In genomic region chr13:78712866-78713265, GRCh38 we compare ENCODE assay signal across 24 cellular contexts. TPM values are rescaled to one million over a fixed set of nuclear protein-coding genes. Genes with fewer than 3 reads are reported as not detected.
DNase-seq lines count a peak whose midpoint lies in the region; ATAC-seq and TF ChIP-seq lines count a peak whose summit lies in the region.
"Had no signal": no experiment of that assay in that cellular context is flagged by ENCODE, and none has a peak within 500 bp of the region (broad histone marks: within the 10 kb centered on the region; RNA-seq: fewer than 3 reads in every experiment).

No MANE protein-coding gene starts in this region.

- H3K9ac ChIP-seq in endodermal cell (ENCODE audit: extremely low read depth, low read length, poor library complexity, severe bottlenecking): no peak overlapping the region

- no peak overlapping the region for H3K27ac Mint-ChIP-seq in endodermal cell
- H3K27ac Mint-ChIP-seq: CD14-positive monocyte; CD8-positive, alpha-beta memory T cell; T-cell had no signal

- H3K4me3 ChIP-seq in endodermal cell (ENCODE audit: low read length): no peak overlapping the region
- H3K4me3 ChIP-seq: K562, PC-9, SJCRH30 had no signal

- no peaks in the 10 kb centered on the region for H3K4me1 ChIP-seq in endodermal cell (ENCODE audit: control insufficient read depth, insufficient read depth, low read length)
- H3K4me1 ChIP-seq: BE2C, SJCRH30 had no signal

- 85 to 100% methylated on average over 2 of the region's 4 CpGs for WGBS in endodermal cell (ENCODE audit: insufficient coverage in 1 of 2, insufficient read length in 1 of 2), 2 experiments

- no peaks in the 10 kb centered on the region for H3K36me3 Mint-ChIP-seq in endodermal cell (ENCODE audit: low read depth)
- H3K36me3 Mint-ChIP-seq: CD14-positive monocyte; CD8-positive, alpha-beta memory T cell; T-cell had no signal

- H3K27me3 Mint-ChIP-seq in endodermal cell (ENCODE audit: insufficient read depth): no peaks in the 10 kb centered on the region

- no peaks in the 10 kb centered on the region for H3K9me3 ChIP-seq in endodermal cell (ENCODE audit: control insufficient read depth, low read length)
- H3K9me3 ChIP-seq: BE2C had no signal

- no peaks in the 10 kb centered on the region for H3K27me3 ChIP-seq in endodermal cell (ENCODE audit: control insufficient read depth, insufficient read depth, low read length, poor library complexity, severe bottlenecking)
- H3K27me3 ChIP-seq: BE2C, SJCRH30 had no signal

- no peak for TF ChIP-seq CTCF in endodermal cell (conservative IDR thresholded peaks at IDR 0.05)

- H3K4me1 Mint-ChIP-seq in endodermal cell: no peaks in the 10 kb centered on the region
- H3K4me1 Mint-ChIP-seq: CD14-positive monocyte had no signal

- H3K36me3 ChIP-seq in endodermal cell (ENCODE audit: control insufficient read depth, insufficient read depth, low read length): no peaks in the 10 kb centered on the region
- H3K36me3 ChIP-seq: BE2C, SJCRH30 had no signal

- no peaks in the 10 kb centered on the region for H3K9me3 Mint-ChIP-seq in endodermal cell
- H3K9me3 Mint-ChIP-seq: CD8-positive, alpha-beta memory T cell; T-cell had no signal

- peak overlapping the region; percentile 69 for H3K27ac ChIP-seq in endodermal cell (ENCODE audit: low read depth, low read length)
- H3K27ac ChIP-seq: PC-9, SJCRH30 had no signal

- no peak for ATAC-seq in HG03442 (IDR thresholded peaks at IDR 0.05; ENCODE audit: unreplicated experiment)
- ATAC-seq: K562, Right ventricle myocardium inferior, T-cell had no signal

- DNase-seq in NCI-H345 (lab: John Stamatoyannopoulos, UW): peak; percentile 39
- DNase-seq in NCI-H345 treated with DMSO at 0.1 percent for 48 hours (lab: John Stamatoyannopoulos, UW; ENCODE audit: unreplicated experiment): no peak
- DNase-seq in NCI-H1436 treated with DMSO at 0.1 percent for 48 hours (lab: John Stamatoyannopoulos, UW): peak; percentile 50
- no peak for DNase-seq in endodermal cell
- DNase-seq in amniotic stem cell (lab: John Stamatoyannopoulos, UW): no peak
- DNase-seq in AG08395 (ENCODE audit: low spot score): no peak
- DNase-seq: BE2C; CD8-positive, alpha-beta memory T cell; DMS153; DND-41; Kasumi-1; NCI-H1092 treated with DMSO at 0.1 percent for 48 hours; NCI-H146; NCI-H2107; NCI-H510A; NCI-H82; NK-92 treated with Interleukin-12 subunit alpha and Interleukin-12 subunit beta, amount 100 ng/mL, for 24 hours; PC-9; SJCRH30; T-cell had no signal

- no peak overlapping the region for H3K4me3 Mint-ChIP-seq in endodermal cell
- H3K4me3 Mint-ChIP-seq: CD14-positive monocyte; CD8-positive, alpha-beta memory T cell; T-cell had no signal

RNA-seq across cellular contexts. Expression of gene OBI1, which starts 53.9 kb away (rescaled TPM):
- total RNA-seq in endodermal cell: 10 to 100 TPM; 16.7 to 28.6 TPM
- 25.0 TPM for polyA plus RNA-seq in endodermal cell (2013, experiment 1 of 2)
- 22.9 TPM for polyA plus RNA-seq in endodermal cell (2013, experiment 2 of 2)

Comparison
In these comparisons a context has a peak if more than half of its experiments do, and no peak if none do; other contexts are left out.
1. DNase-seq: peak in NCI-H345 (single experiment) and NCI-H1436 treated with DMSO at 0.1 percent for 48 hours (single experiment); none in NCI-H345 treated with DMSO at 0.1 percent for 48 hours (single experiment), endodermal cell (single experiment), amniotic stem cell (single experiment) and AG08395 (single experiment).